12 cellular contexts compared by ENCODE assay signal in genomic region chr21:26115899-26116298, GRCh38. TPM values are rescaled to one million over a fixed set of nuclear protein-coding genes. Genes with fewer than 3 reads are reported as not detected.
DNase-seq lines count a peak whose midpoint lies in the region; ATAC-seq and TF ChIP-seq lines count a peak whose summit lies in the region.
"Had no signal": no experiment of that assay in that cellular context is flagged by ENCODE, and none has a peak within 500 bp of the region (broad histone marks: within the 10 kb centered on the region; RNA-seq: fewer than 3 reads in every experiment).

No MANE protein-coding gene starts in this region.

- H3K9ac ChIP-seq in HUES6 (ENCODE audit: low read length): no peak overlapping the region
- H3K9ac ChIP-seq: KMS-11, parathyroid adenoma had no signal

- DNase-seq in astrocyte of the spinal cord (ENCODE audit: low read depth, low spot score): peak; percentile 71
- DNase-seq in right cardiac atrium: no peak
- DNase-seq in HT-29 (ENCODE audit: low spot score): no peak
- DNase-seq: activated CD8-positive, alpha-beta memory T cell treated with anti-CD3 and anti-CD28 coated beads, Interleukin-2, amount 50 U/mL, for 48 hours had no signal

- peak; percentile 48 to 60 for ATAC-seq in right cardiac atrium
- no peak for ATAC-seq in HG03432 (IDR thresholded peaks at IDR 0.05; ENCODE audit: unreplicated experiment)
- no peak for ATAC-seq in HG02981 (IDR thresholded peaks at IDR 0.05; ENCODE audit: unreplicated experiment)
- ATAC-seq in HG03460 (IDR thresholded peaks at IDR 0.05; ENCODE audit: unreplicated experiment): no peak
- ATAC-seq: HCT116 had no signal

- H3K4me1 ChIP-seq in HUES6 (ENCODE audit: control insufficient read depth, insufficient read depth, low read length) (peaks cover 74% of the 10 kb centered on the region), right cardiac atrium (ENCODE audit: control insufficient read depth, insufficient read depth, low read length) (peaks cover 1% of the 10 kb centered on the region)
- H3K4me1 ChIP-seq: parathyroid adenoma had no signal

- 31% methylated on average over 2 of the region's 2 CpGs for WGBS in right cardiac atrium

- intact Hi-C loops in right cardiac atrium (cut with DNase I): loop anchor here in 1 of 4 donors (10.0 kb wide), 1 partner anchor 49 kb away; no protein-coding TSS in a partner anchor

- H3K27ac ChIP-seq in HUES6 (ENCODE audit: low read depth, low read length) (peak overlapping the region; percentile 59; the same call in 1 of the 2 replicates), right cardiac atrium (ENCODE audit: low read length) (no peak overlapping the region), temporal lobe (ENCODE audit: low read depth, low read length) (peak overlapping the region; percentile 92)
- H3K27ac ChIP-seq: KMS-11 had no signal

- in situ Hi-C loops in astrocyte of the spinal cord (cut with HindIII; ENCODE audit: low sequenced_read_pairs): no loop called here

- H3K36me3 ChIP-seq in HUES6 (ENCODE audit: control insufficient read depth, insufficient read depth, low read length): peaks cover 17% of the 10 kb centered on the region

- H3K4me3 ChIP-seq in HUES6 (ENCODE audit: low read depth, low read length): no peak overlapping the region
- H3K4me3 ChIP-seq in astrocyte of the spinal cord (ENCODE audit: low read depth, low read length): no peak overlapping the region
- H3K4me3 ChIP-seq in right cardiac atrium (ENCODE audit: low read length): no peak overlapping the region

- no peak for TF ChIP-seq CTCF in astrocyte of the spinal cord (IDR thresholded peaks at IDR 0.05; ENCODE audit: low read depth, low read length)

- H3K9me3 ChIP-seq in HUES6 (ENCODE audit: control insufficient read depth, insufficient read depth, low read depth, low read length) (no peaks in the 10 kb centered on the region), right cardiac atrium (ENCODE audit: control insufficient read depth, low read length) (no peaks in the 10 kb centered on the region)

- H3K27me3 ChIP-seq in HUES6 (ENCODE audit: control insufficient read depth, insufficient read depth, low read length) (no peaks in the 10 kb centered on the region), right cardiac atrium (ENCODE audit: control insufficient read depth, insufficient read depth) (no peaks in the 10 kb centered on the region)

RNA-seq across cellular contexts. Expression of gene APP, which starts 54.7 kb away (rescaled TPM):
- total RNA-seq in right cardiac atrium: 100 to 1,000 TPM; 433 to 535 (median 472) TPM
- polyA plus RNA-seq in right cardiac atrium: 277 TPM
- 426 TPM for total RNA-seq in temporal lobe
- 163 and 169 TPM in 2 replicates for total RNA-seq in HT-29 (2014; rRNA removed; shearing (Covaris generic))

Comparison
In these comparisons a context has a peak if more than half of its experiments do, and no peak if none do; other contexts are left out.
1. ATAC-seq: peak in right cardiac atrium (2 of 2); none in HG03432 (single experiment), HG02981 (single experiment) and HG03460 (single experiment).